Comparison of ENCODE assay signal across 29 cellular contexts in genomic region chr10:75619636-75620035, GRCh38.
"Had no signal": no experiment of that assay in that cellular context is flagged by ENCODE, and none has a peak within 500 bp of the region (broad histone marks: within the 10 kb centered on the region; RNA-seq: fewer than 3 reads in every experiment).

No MANE protein-coding gene starts in this region.

- H3K27me3 ChIP-seq: cardiac muscle cell had no signal

- H3K4me3 ChIP-seq: cardiac muscle cell, SK-N-MC had no signal

- H3K36me3 ChIP-seq: cardiac muscle cell had no signal

- DNase-seq: activated B cell treated with CpG ODN at 0.5 μM for 24 hours; activated CD4-positive, alpha-beta memory T cell treated with anti-CD3 and anti-CD28 coated beads, Interleukin-2, amount 10 ng/mL, durations not matched to agents 7 days and 5 days; activated CD4-positive, alpha-beta T cell treated with anti-CD3 and anti-CD28 coated beads, Interleukin-2, amount 50 U/mL, for 1 hour; activated gamma-delta T cell; activated naive CD4-positive, alpha-beta T cell treated with anti-CD3 and anti-CD28 coated beads for 36 hours; activated T-cell treated with anti-CD3 and anti-CD28 coated beads for 4 hours; activated T-cell treated with anti-CD3 and anti-CD28 coated beads, Interleukin-2, amount 50 U/mL, for 48 hours; amygdala; cerebellar nuclear complex; Karpas-422; NCI-H1048; NCI-H1417; NCI-H2029; NCI-H2107; NCI-H345; NCI-H510A; NCI-H526 treated with DMSO at 0.1 percent for 48 hours; NCI-H82; NK-92 treated with Interleukin-12 subunit alpha and Interleukin-12 subunit beta, amount 100 ng/mL, for 24 hours; OCI-M1; RPMI8226; T-cell; T-helper 2 cell; T1000 had no signal

- H3K27ac ChIP-seq: cardiac muscle cell, SK-N-MC had no signal

- ATAC-seq: activated T-helper 17 cell treated with anti-CD3 and anti-CD28 coated beads, Interleukin-2, amount 50 U/mL, for 72 hours; Panc1; Right ventricle myocardium inferior; T-cell had no signal
